Comparison of ENCODE assay signal across 17 cellular contexts in the genomic region with DNA sequence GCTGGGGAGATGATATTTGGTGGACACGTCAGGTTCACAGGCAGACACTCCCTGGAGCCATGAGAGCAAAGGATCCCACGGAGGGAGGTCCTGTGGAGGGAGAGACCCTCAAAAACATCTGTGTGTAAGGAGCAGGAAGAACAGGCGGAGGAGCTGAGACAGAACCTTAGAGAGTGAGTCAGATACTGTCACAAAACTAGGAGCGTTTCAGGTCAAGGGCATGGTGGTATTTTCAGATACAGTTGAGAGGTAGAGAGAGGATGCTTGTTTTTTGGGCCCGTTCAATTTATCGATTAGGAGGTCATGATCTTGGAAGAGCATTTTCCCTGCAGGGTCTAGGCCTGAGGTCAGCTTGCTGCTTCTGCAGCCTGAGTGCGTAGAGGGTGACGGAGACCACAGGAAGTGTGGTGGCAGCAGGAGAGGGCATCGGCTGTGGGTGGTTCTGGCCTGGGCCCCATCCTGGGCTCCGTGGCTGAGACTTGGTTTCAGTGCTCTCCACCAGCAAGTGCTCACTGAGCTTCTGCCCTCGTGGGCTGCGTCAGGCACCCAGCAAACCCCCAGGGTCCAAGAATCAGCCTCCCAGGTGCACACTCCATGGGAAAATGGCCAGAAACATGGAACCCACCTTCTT. TPM values are rescaled to one million over a fixed set of nuclear protein-coding genes. Genes with fewer than 3 reads are reported as not detected.
DNase-seq lines count a peak whose midpoint lies in the region; ATAC-seq and TF ChIP-seq lines count a peak whose summit lies in the region.
"Had no signal": no experiment of that assay in that cellular context is flagged by ENCODE, and none has a peak within 500 bp of the region (broad histone marks: within the 10 kb centered on the region; RNA-seq: fewer than 3 reads in every experiment).

No MANE protein-coding gene starts in this region.

- H3K27ac Mint-ChIP-seq in WTC11, result peak overlapping the region; percentile 20; the same call in 1 of the 2 replicates
- peak overlapping the region; percentile 3 to 73 (median 31) for H3K27ac Mint-ChIP-seq in immature natural killer cell
- H3K27ac Mint-ChIP-seq: effector memory CD8-positive, alpha-beta T cell had no signal

- DNase-seq in left ventricle myocardium inferior, result no peak
- no peak for DNase-seq in left cardiac atrium
- DNase-seq in WTC11 (ENCODE audit: low spot score), result no peak
- peak; percentile 12 to 20 (median 19) for DNase-seq in immature natural killer cell
- DNase-seq in tibial artery, result no peak
- no peak for DNase-seq in NOMO-1 treated with DMSO at 0.1 percent for 48 hours (lab: John Stamatoyannopoulos, UW; ENCODE audit: unreplicated experiment)
- no peak for DNase-seq in Kasumi-1 (lab: John Stamatoyannopoulos, UW)
- DNase-seq: Calu3; effector memory CD8-positive, alpha-beta T cell; hypothalamus; midbrain; NCI-H2029; NCI-H526 treated with DMSO at 0.1 percent for 48 hours; stimulated activated CD4-positive, alpha-beta T cell treated with anti-CD3 and anti-CD28 coated beads, Interleukin-2, amount 100 ng/mL, for 48 hours; substantia nigra had no signal

- H3K36me3 Mint-ChIP-seq in WTC11 (no peaks in the 10 kb centered on the region), immature natural killer cell (peaks cover 0 to 3% (median 0%) of the 10 kb centered on the region in 3 donors)

- intact Hi-C loops in left ventricle myocardium inferior (cut with micrococcal nuclease), result no loop called here
- intact Hi-C loops in left cardiac atrium (cut with DNase I), result no loop called here
- intact Hi-C loops in tibial artery (cut with DNase I; ENCODE audit: low total_unique reads), result no loop called here

- H3K4me3 Mint-ChIP-seq in WTC11 (no peak overlapping the region), immature natural killer cell (peak overlapping the region; percentile 26 to 65 (median 39))
- H3K4me3 Mint-ChIP-seq: effector memory CD8-positive, alpha-beta T cell had no signal

- POLR2A ChIA-PET in WTC11 (lab: Charles Lee), result no interaction called here

- no peaks in the 10 kb centered on the region for H3K9me3 ChIP-seq in left ventricle myocardium inferior (replicated peaks)
- H3K9me3 ChIP-seq in tibial artery, result no peaks in the 10 kb centered on the region

- CTCF ChIA-PET in WTC11 (lab: Charles Lee), result no interaction called here

- H3K4me3 ChIP-seq in left ventricle myocardium inferior (no peak overlapping the region), tibial artery (no peak overlapping the region)

- H3K4me1 ChIP-seq in left ventricle myocardium inferior (peaks cover 17% of the 10 kb centered on the region), tibial artery (peaks cover 0 to 92% (median 58%) of the 10 kb centered on the region in 4 donors)

- H3K36me3 ChIP-seq in left ventricle myocardium inferior (no peaks in the 10 kb centered on the region), tibial artery (peaks cover 0 to 4% (median 0%) of the 10 kb centered on the region in 3 donors)

- no peaks in the 10 kb centered on the region for H3K27me3 ChIP-seq in left ventricle myocardium inferior (ENCODE audit: low read depth)
- H3K27me3 ChIP-seq in tibial artery, result no peaks in the 10 kb centered on the region

- TF ChIP-seq CTCF in left ventricle myocardium inferior (IDR thresholded peaks at IDR 0.05; ENCODE audit: borderline replicate concordance) (no peak), WTC11 (IDR thresholded peaks at IDR 0.05) (no peak), tibial artery (IDR thresholded peaks at IDR 0.05) (no peak)

- H3K4me1 Mint-ChIP-seq in WTC11, result 0 out of 2 replicates have a peak, but pooled peaks cover under 1% of the 10 kb centered on the region
- H3K4me1 Mint-ChIP-seq in immature natural killer cell, result peaks cover 24 to 33% of the 10 kb centered on the region in 2 donors

- H3K9me3 Mint-ChIP-seq in WTC11, result no peaks in the 10 kb centered on the region
- no peaks in the 10 kb centered on the region for H3K9me3 Mint-ChIP-seq in immature natural killer cell
- H3K9me3 Mint-ChIP-seq: effector memory CD8-positive, alpha-beta T cell had no signal

- H3K27ac ChIP-seq in left ventricle myocardium inferior (replicated peaks) (peak overlapping the region; percentile 23), tibial artery (peak overlapping the region; percentile 50 to 54)

- H3K27me3 Mint-ChIP-seq in WTC11 (ENCODE audit: low read depth) (no peaks in the 10 kb centered on the region), immature natural killer cell (ENCODE audit: low read depth in 3 of 3) (peaks cover 2 to 5% (median 5%) of the 10 kb centered on the region in 3 donors)
- H3K27me3 Mint-ChIP-seq: effector memory CD8-positive, alpha-beta T cell had no signal

- ATAC-seq in left cardiac atrium (no peak), WTC11 (no peak), HG03095 (IDR thresholded peaks at IDR 0.05; ENCODE audit: unreplicated experiment) (no peak)
- ATAC-seq: effector memory CD8-positive, alpha-beta T cell; sciatic nerve had no signal

TF ChIP-seq in WTC11, 78 proteins besides CTCF, POLR2A, EP300 and RAD21:
- TF ChIP-seq TP53 (CRISPR knock-in tag; IDR thresholded peaks at IDR 0.05) (no peak), SOX15 (CRISPR knock-in tag; IDR thresholded peaks at IDR 0.05) (no peak), OVOL2 (CRISPR knock-in tag; IDR thresholded peaks at IDR 0.05; ENCODE audit: borderline replicate concordance) (no peak), NFE2L1 (CRISPR knock-in tag; IDR thresholded peaks at IDR 0.05) (no peak)
- TF ChIP-seq, protein P1, sequence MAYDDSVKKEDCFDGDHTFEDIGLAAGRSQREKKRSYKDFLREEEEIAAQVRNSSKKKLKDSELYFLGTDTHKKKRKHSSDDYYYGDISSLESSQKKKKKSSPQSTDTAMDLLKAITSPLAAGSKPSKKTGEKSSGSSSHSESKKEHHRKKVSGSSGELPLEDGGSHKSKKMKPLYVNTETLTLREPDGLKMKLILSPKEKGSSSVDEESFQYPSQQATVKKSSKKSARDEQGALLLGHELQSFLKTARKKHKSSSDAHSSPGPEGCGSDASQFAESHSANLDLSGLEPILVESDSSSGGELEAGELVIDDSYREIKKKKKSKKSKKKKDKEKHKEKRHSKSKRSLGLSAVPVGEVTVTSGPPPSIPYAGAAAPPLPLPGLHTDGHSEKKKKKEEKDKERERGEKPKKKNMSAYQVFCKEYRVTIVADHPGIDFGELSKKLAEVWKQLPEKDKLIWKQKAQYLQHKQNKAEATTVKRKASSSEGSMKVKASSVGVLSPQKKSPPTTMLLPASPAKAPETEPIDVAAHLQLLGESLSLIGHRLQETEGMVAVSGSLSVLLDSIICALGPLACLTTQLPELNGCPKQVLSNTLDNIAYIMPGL (CRISPR knock-in tag; IDR thresholded peaks at IDR 0.05), result no peak

RNA-seq across cellular contexts. Expression of a gene that starts 39.9 kb away (rescaled TPM):
- total RNA-seq in left ventricle myocardium inferior, result 17.6 TPM
- total RNA-seq in left cardiac atrium, result 10 to 100 TPM; 16.8 to 19.1 TPM
- 4.3 to 5.5 TPM (median 4.6 TPM) in 3 replicates for total RNA-seq in WTC11 (2021)
- 1 to 10 TPM in 2 of 3 donors, not detected in 1; 2.4 to 6.6 TPM for polyA plus RNA-seq in immature natural killer cell

Comparison
In these comparisons a context has a peak if more than half of its experiments do, and no peak if none do; other contexts are left out.
1. DNase-seq: peak in immature natural killer cell (3 of 3); none in left ventricle myocardium inferior (single experiment), left cardiac atrium (single experiment), WTC11 (single experiment), tibial artery (0 of 2), NOMO-1 treated with DMSO at 0.1 percent for 48 hours (single experiment) and Kasumi-1 (0 of 2).